Comparison of ENCODE assay signal across 19 cellular contexts in genomic region chr10:26475448-26475847, GRCh38. TPM values are rescaled to one million over a fixed set of nuclear protein-coding genes. Genes with fewer than 3 reads are reported as not detected.
DNase-seq lines count a peak whose midpoint lies in the region; ATAC-seq, FAIRE-seq and TF ChIP-seq lines count a peak whose summit lies in the region.
"Had no signal": no experiment of that assay in that cellular context is flagged by ENCODE, and none has a peak within 500 bp of the region (broad histone marks: within the 10 kb centered on the region; RNA-seq: fewer than 3 reads in every experiment).

No MANE protein-coding gene starts in this region.

- peaks cover 7 to 39% (median 8%) of the 10 kb centered on the region in 3 donors for H3K36me3 Mint-ChIP-seq in CD8-positive, alpha-beta memory T cell
- H3K36me3 Mint-ChIP-seq in IgD-negative memory B cell: peaks cover 5% of the 10 kb centered on the region
- H3K36me3 Mint-ChIP-seq in activated T-helper 2 cell treated with anti-CD3 and anti-CD28 coated beads, Interferon-gamma antibody, Interleukin-2, Interleukin-4, amounts not matched to agents 10 μg/mL and 5 μg/mL and 100 μg/mL, durations not matched to agents 14 hours and 24 hours and 36 hours (ENCODE audit: low read depth): peaks cover 42% of the 10 kb centered on the region

- TF ChIP-seq POLR2A in body of pancreas (IDR thresholded peaks at IDR 0.05) (no peak), GM12891 (IDR thresholded peaks at IDR 0.05; ENCODE audit: low read depth, low read length) (no peak)

- CTCF ChIA-PET in CD8-positive, alpha-beta memory T cell (lab: Charles Lee): interaction anchor here (1.8 kb wide), 2 partner anchors 9 to 10 kb away, joined by 5 to 6 read pairs; no protein-coding TSS in a partner anchor

- no peak for FAIRE-seq in GM12891 (lab: Jason Lieb, UNC)
- FAIRE-seq: kidney had no signal

- H3K27ac ChIP-seq in CD8-positive, alpha-beta memory T cell (ENCODE audit: low read depth, low read length): peak overlapping the region; percentile 14
- H3K27ac ChIP-seq in neutrophil: peak overlapping the region; percentile 61
- no peak overlapping the region for H3K27ac ChIP-seq in body of pancreas
- H3K27ac ChIP-seq: C4-2B, SJCRH30 had no signal

- POLR2A ChIA-PET in CD8-positive, alpha-beta memory T cell (lab: Charles Lee): interaction anchor here (1.0 to 1.5 kb wide), 2 partner anchors 20 to 33 kb away, joined by 4 read pairs; no protein-coding TSS in a partner anchor

- no peak for DNase-seq in CD8-positive, alpha-beta memory T cell
- DNase-seq in activated T-helper 2 cell treated with anti-CD3 and anti-CD28 coated beads, Interferon-gamma antibody, Interleukin-2, Interleukin-4, amounts not matched to agents 10 μg/mL and 5 μg/mL and 100 μg/mL, durations not matched to agents 14 hours and 24 hours and 36 hours (ENCODE audit: low spot score): no peak
- no peak for DNase-seq in body of pancreas
- DNase-seq in GM12891 (ENCODE audit: insufficient read length, low spot score): no peak
- DNase-seq in epidermal melanocyte (ENCODE audit: insufficient read length, low spot score): no peak
- DNase-seq: aorta, cortex of kidney, esophagus squamous epithelium, heart left ventricle, kidney, NCI-H187, NCI-H446, SJCRH30 had no signal

- peak overlapping the region; percentile 33 to 80 (median 74) for H3K4me3 Mint-ChIP-seq in CD8-positive, alpha-beta memory T cell
- peak overlapping the region in 3 of 4 donors; percentile 6 to 23 (median 11) for H3K4me3 Mint-ChIP-seq in IgD-negative memory B cell
- peak overlapping the region; percentile 37 for H3K4me3 Mint-ChIP-seq in activated T-helper 2 cell treated with anti-CD3 and anti-CD28 coated beads, Interferon-gamma antibody, Interleukin-2, Interleukin-4, amounts not matched to agents 10 μg/mL and 5 μg/mL and 100 μg/mL, durations not matched to agents 14 hours and 24 hours and 36 hours (ENCODE audit: low read depth)

- no peaks in the 10 kb centered on the region for H3K9me3 ChIP-seq in CD8-positive, alpha-beta memory T cell (ENCODE audit: low read length)
- no peaks in the 10 kb centered on the region for H3K9me3 ChIP-seq in neutrophil
- no peaks in the 10 kb centered on the region for H3K9me3 ChIP-seq in body of pancreas
- H3K9me3 ChIP-seq: esophagus squamous epithelium, heart left ventricle, SJCRH30 had no signal

- H3K4me1 Mint-ChIP-seq in CD8-positive, alpha-beta memory T cell: peaks cover 79 to 90% (median 88%) of the 10 kb centered on the region in 3 donors
- peaks cover 57 to 69% (median 65%) of the 10 kb centered on the region in 3 donors for H3K4me1 Mint-ChIP-seq in IgD-negative memory B cell
- peaks cover 73% of the 10 kb centered on the region for H3K4me1 Mint-ChIP-seq in activated T-helper 2 cell treated with anti-CD3 and anti-CD28 coated beads, Interferon-gamma antibody, Interleukin-2, Interleukin-4, amounts not matched to agents 10 μg/mL and 5 μg/mL and 100 μg/mL, durations not matched to agents 14 hours and 24 hours and 36 hours (ENCODE audit: low read depth)

- peaks cover 4% of the 10 kb centered on the region for H3K36me3 ChIP-seq in CD8-positive, alpha-beta memory T cell (ENCODE audit: insufficient read depth, low read length)
- H3K36me3 ChIP-seq in neutrophil: peaks cover 22% of the 10 kb centered on the region
- no peaks in the 10 kb centered on the region for H3K36me3 ChIP-seq in body of pancreas (replicated peaks in 1 of 2; ENCODE audit: insufficient read depth in 1 of 2, low read depth in 2 of 2)
- H3K36me3 ChIP-seq: esophagus squamous epithelium, heart left ventricle, SJCRH30 had no signal

- no peaks in the 10 kb centered on the region for H3K9me3 Mint-ChIP-seq in CD8-positive, alpha-beta memory T cell
- no peaks in the 10 kb centered on the region for H3K9me3 Mint-ChIP-seq in IgD-negative memory B cell
- no peaks in the 10 kb centered on the region for H3K9me3 Mint-ChIP-seq in activated T-helper 2 cell treated with anti-CD3 and anti-CD28 coated beads, Interferon-gamma antibody, Interleukin-2, Interleukin-4, amounts not matched to agents 10 μg/mL and 5 μg/mL and 100 μg/mL, durations not matched to agents 14 hours and 24 hours and 36 hours

- peak overlapping the region; percentile 16 for H3K4me3 ChIP-seq in CD8-positive, alpha-beta memory T cell (ENCODE audit: low read length)
- H3K4me3 ChIP-seq in neutrophil (ENCODE audit: low read depth in 1 of 2, low read length in 1 of 2): no peak overlapping the region
- no peak overlapping the region for H3K4me3 ChIP-seq in body of pancreas
- H3K4me3 ChIP-seq: esophagus squamous epithelium, heart left ventricle, SJCRH30, skin epidermis had no signal

- WGBS in body of pancreas, 2 donors: 49 to 67% methylated on average over 3 of the region's 3 CpGs

- no peak for ATAC-seq in body of pancreas
- ATAC-seq in HG03097 (IDR thresholded peaks at IDR 0.05; ENCODE audit: low FRiP score, unreplicated experiment): no peak
- ATAC-seq: heart left ventricle had no signal

- peak overlapping the region; percentile 64 to 97 (median 92) for H3K27ac Mint-ChIP-seq in CD8-positive, alpha-beta memory T cell
- peak overlapping the region; percentile 46 to 84 (median 78) for H3K27ac Mint-ChIP-seq in IgD-negative memory B cell
- H3K27ac Mint-ChIP-seq in activated T-helper 2 cell treated with anti-CD3 and anti-CD28 coated beads, Interferon-gamma antibody, Interleukin-2, Interleukin-4, amounts not matched to agents 10 μg/mL and 5 μg/mL and 100 μg/mL, durations not matched to agents 14 hours and 24 hours and 36 hours: peak overlapping the region; percentile 75

- peaks cover 95% of the 10 kb centered on the region for H3K4me1 ChIP-seq in CD8-positive, alpha-beta memory T cell (ENCODE audit: insufficient read depth, low read length)
- peaks cover 52 to 71% of the 10 kb centered on the region in 2 experiments for H3K4me1 ChIP-seq in neutrophil (ENCODE audit: control insufficient read depth in 1 of 2, insufficient read depth in 1 of 2, low read depth in 1 of 2, low read length in 1 of 2)
- H3K4me1 ChIP-seq in body of pancreas: no peaks in the 10 kb centered on the region
- H3K4me1 ChIP-seq: SJCRH30 had no signal

- no peaks in the 10 kb centered on the region for H3K27me3 Mint-ChIP-seq in CD8-positive, alpha-beta memory T cell
- no peaks in the 10 kb centered on the region for H3K27me3 Mint-ChIP-seq in IgD-negative memory B cell
- no peaks in the 10 kb centered on the region for H3K27me3 Mint-ChIP-seq in activated T-helper 2 cell treated with anti-CD3 and anti-CD28 coated beads, Interferon-gamma antibody, Interleukin-2, Interleukin-4, amounts not matched to agents 10 μg/mL and 5 μg/mL and 100 μg/mL, durations not matched to agents 14 hours and 24 hours and 36 hours (ENCODE audit: low read depth)

- intact Hi-C loops in activated T-helper 2 cell treated with anti-CD3 and anti-CD28 coated beads, Interferon-gamma antibody, Interleukin-2, Interleukin-4, amounts not matched to agents 10 μg/mL and 5 μg/mL and 100 μg/mL, durations not matched to agents 14 hours and 24 hours and 36 hours (cut with micrococcal nuclease): loop anchor here (1.0 to 2.0 kb wide), 2 partner anchors 12 to 29 kb away; no protein-coding TSS in a partner anchor
- intact Hi-C loops in body of pancreas (cut with DNase I): no loop called here

- TF ChIP-seq CTCF in neutrophil (IDR thresholded peaks at IDR 0.05) (no peak), body of pancreas (IDR thresholded peaks at IDR 0.05) (no peak)

- no peaks in the 10 kb centered on the region for H3K27me3 ChIP-seq in CD8-positive, alpha-beta memory T cell (ENCODE audit: insufficient read depth, low read length, poor library complexity, severe bottlenecking)
- H3K27me3 ChIP-seq in neutrophil (no peaks in the 10 kb centered on the region), body of pancreas (no peaks in the 10 kb centered on the region)
- H3K27me3 ChIP-seq: esophagus squamous epithelium, heart left ventricle had no signal

TF ChIP-seq in GM12891, 5 proteins besides CTCF, POLR2A, EP300 and RAD21:
- no peak for TF ChIP-seq PAX5 (IDR thresholded peaks at IDR 0.05; ENCODE audit: insufficient read depth, low read length, severe bottlenecking)
- no peak for TF ChIP-seq POLR2AphosphoS5 (IDR thresholded peaks at IDR 0.05; ENCODE audit: low read depth, low read length)
- no peak for TF ChIP-seq POU2F2 (IDR thresholded peaks at IDR 0.05; ENCODE audit: low read depth, low read length)
- TF ChIP-seq SPI1 (IDR thresholded peaks at IDR 0.05; ENCODE audit: low read depth, low read length): no peak
- no peak for TF ChIP-seq TAF1 (IDR thresholded peaks at IDR 0.05; ENCODE audit: low read depth, low read length)

RNA-seq across cellular contexts. Expression of gene APBB1IP, which starts 37.3 kb away (rescaled TPM):
- total RNA-seq in CD8-positive, alpha-beta memory T cell: 10 to 100 TPM; 47.7 to 48.9 TPM
- 72.3 TPM for polyA plus RNA-seq in CD8-positive, alpha-beta memory T cell
- polyA plus RNA-seq in IgD-negative memory B cell: 66.4 TPM
- 45.2 and 47.4 TPM in 2 replicates for total RNA-seq in activated T-helper 2 cell treated with anti-CD3 and anti-CD28 coated beads, Interferon-gamma antibody, Interleukin-2, Interleukin-4, amounts not matched to agents 10 μg/mL and 5 μg/mL and 100 μg/mL, durations not matched to agents 14 hours and 24 hours and 36 hours
- total RNA-seq in body of pancreas: 1 to 10 TPM; 2.3 to 4.0 TPM
- 52.0 TPM for polyA plus RNA-seq in GM12891 (2012; ENCODE audit: low read depth, missing spikeins)
- total RNA-seq: G401, SJCRH30 had no signal

Comparison
In these comparisons a context has a peak if more than half of its experiments do, and no peak if none do; other contexts are left out.
1. H3K27ac ChIP-seq: peak in CD8-positive, alpha-beta memory T cell (single experiment) and neutrophil (single experiment); none in body of pancreas (0 of 4).
2. H3K4me3 Mint-ChIP-seq: peak in every context shown above with its lines; median percentile 74 in CD8-positive, alpha-beta memory T cell; 37 in activated T-helper 2 cell treated with anti-CD3 and anti-CD28 coated beads, Interferon-gamma antibody, Interleukin-2, Interleukin-4, amounts not matched to agents 10 μg/mL and 5 μg/mL and 100 μg/mL, durations not matched to agents 14 hours and 24 hours and 36 hours; 11 in IgD-negative memory B cell.
3. Peak in every context shown above with its lines, with median percentiles within 50 percentile points of each other: H3K27ac Mint-ChIP-seq.